In genomic region chr3:13626915-13627460, GRCh38 we compare ENCODE assay signal across 15 cellular contexts.
A peak's percentile ranks its signal among the peaks of the same experiment; 100 is the strongest.
DNase-seq lines count a peak whose midpoint lies in the region; ATAC-seq and TF ChIP-seq lines count a peak whose summit lies in the region.
"Had no signal": no experiment of that assay in that cellular context is flagged by ENCODE, and none has a peak within 500 bp of the region (broad histone marks: within the 10 kb centered on the region; RNA-seq: fewer than 3 reads in every experiment).

No MANE protein-coding gene starts in this region.

- H3K9ac ChIP-seq in neuronal stem cell (ENCODE audit: low read depth, low read length, poor library complexity) (no peak overlapping the region), Karpas-422 (ENCODE audit: low read length) (no peak overlapping the region)
- H3K9ac ChIP-seq: BLaER1 treated with 17β-estradiol and CSF1 and Interleukin-3, amounts not matched to agents 10 nM and 100 nM had no signal

- TF ChIP-seq CTCF in natural killer cell (IDR thresholded peaks at IDR 0.05), result no peak
- no peak for TF ChIP-seq CTCF in foreskin keratinocyte (conservative IDR thresholded peaks at IDR 0.05)
- no peak for TF ChIP-seq CTCF in WTC11 (IDR thresholded peaks at IDR 0.05)

- no peak overlapping the region for H3K4ac ChIP-seq in neuronal stem cell (ENCODE audit: low read length)

- H2BK12ac ChIP-seq in neuronal stem cell (ENCODE audit: low read length), result no peak overlapping the region

- H4K91ac ChIP-seq in neuronal stem cell (ENCODE audit: low read depth, low read length, poor library complexity), result no peak overlapping the region

- H3K27me3 ChIP-seq in foreskin keratinocyte (no peaks in the 10 kb centered on the region), neuronal stem cell (ENCODE audit: control insufficient read depth in 3 of 3, insufficient read depth in 3 of 3, low read depth in 1 of 3, low read length in 3 of 3) (no peaks in the 10 kb centered on the region), Karpas-422 (ENCODE audit: low read length) (no peaks in the 10 kb centered on the region)
- H3K27me3 ChIP-seq: BLaER1 treated with 17β-estradiol and CSF1 and Interleukin-3, amounts not matched to agents 10 nM and 100 nM had no signal

- H3K14ac ChIP-seq in neuronal stem cell (ENCODE audit: low read length), result no peak overlapping the region

- POLR2A ChIA-PET in WTC11 (lab: Charles Lee), result no interaction called here

- H3K4me3 ChIP-seq in neuronal stem cell (ENCODE audit: low read length in 2 of 2) (no peak overlapping the region), Karpas-422 (ENCODE audit: low read length) (no peak overlapping the region)
- H3K4me3 ChIP-seq: BLaER1 treated with 17β-estradiol and CSF1 and Interleukin-3, amounts not matched to agents 10 nM and 100 nM had no signal

- peak; percentile 28 for DNase-seq in natural killer cell treated with Interleukin-12 subunit alpha and Interleukin-12 subunit beta and Interleukin-15 and Interleukin-18, amount 100 ng/mL, for 72 hours (ENCODE audit: low spot score)
- DNase-seq in natural killer cell (no peak), foreskin keratinocyte (no peak), neuronal stem cell (ENCODE audit: low spot score) (no peak), Karpas-422 (no peak), WTC11 (ENCODE audit: low spot score) (no peak)
- DNase-seq: ACHN; Calu3; CD4-positive, CD25-positive, alpha-beta regulatory T cell; DMS 273 treated with DMSO at 0.1 percent for 48 hours; HCEC 1CT; HFFc6 had no signal

- H3K4me1 ChIP-seq in foreskin keratinocyte (peaks cover 12% of the 10 kb centered on the region), neuronal stem cell (ENCODE audit: control insufficient read depth in 2 of 2, insufficient read depth in 1 of 2, low read depth in 1 of 2, low read length in 2 of 2) (peaks cover 8 to 10% of the 10 kb centered on the region in 2 donors), Karpas-422 (ENCODE audit: low read length) (no peaks in the 10 kb centered on the region)

- peak overlapping the region; percentile 15 for H3K27ac ChIP-seq in foreskin keratinocyte
- H3K27ac ChIP-seq in neuronal stem cell (replicated peaks; ENCODE audit: low read length), result no peak overlapping the region
- H3K27ac ChIP-seq in Karpas-422 (ENCODE audit: low read length), result no peak overlapping the region
- H3K27ac ChIP-seq: BLaER1 treated with 17β-estradiol and CSF1 and Interleukin-3, amounts not matched to agents 10 nM and 100 nM; HL-60 had no signal

- H2BK5ac ChIP-seq in neuronal stem cell (ENCODE audit: low read length), result no peak overlapping the region

- H4K20me1 ChIP-seq in Karpas-422 (ENCODE audit: insufficient read depth, low read depth, low read length), result no peaks in the 10 kb centered on the region
- H4K20me1 ChIP-seq: BLaER1 treated with 17β-estradiol and CSF1 and Interleukin-3, amounts not matched to agents 10 nM and 100 nM had no signal

- no peaks in the 10 kb centered on the region for H3K79me2 ChIP-seq in Karpas-422 (ENCODE audit: low read length)

- ATAC-seq in natural killer cell treated with Interleukin-12 subunit alpha and Interleukin-12 subunit beta and Interleukin-15 and Interleukin-18, amount 100 ng/mL, for 72 hours, result no peak
- no peak for ATAC-seq in natural killer cell
- ATAC-seq in foreskin keratinocyte, result no peak
- no peak for ATAC-seq in WTC11
- no peak for ATAC-seq in HG02623 (IDR thresholded peaks at IDR 0.05; ENCODE audit: unreplicated experiment)

- CTCF ChIA-PET in WTC11 (lab: Charles Lee), result interaction anchor here (0.6 to 1.1 kb wide), 3 partner anchors 21 to 759 kb away, joined by 3 to 7 read pairs (median 5); no protein-coding TSS in a partner anchor

- no peaks in the 10 kb centered on the region for H3K27me3 Mint-ChIP-seq in natural killer cell treated with Interleukin-12 subunit alpha and Interleukin-12 subunit beta and Interleukin-15 and Interleukin-18, amount 100 ng/mL, for 72 hours
- no peaks in the 10 kb centered on the region for H3K27me3 Mint-ChIP-seq in natural killer cell (ENCODE audit: low read depth in 2 of 2)
- H3K27me3 Mint-ChIP-seq in WTC11 (ENCODE audit: low read depth), result no peaks in the 10 kb centered on the region
- H3K27me3 Mint-ChIP-seq: CD4-positive, CD25-positive, alpha-beta regulatory T cell had no signal

- H3K18ac ChIP-seq in neuronal stem cell (ENCODE audit: low read length), result no peak overlapping the region

- no peak overlapping the region for H2BK15ac ChIP-seq in neuronal stem cell (ENCODE audit: low read length)

- no peaks in the 10 kb centered on the region for H3K9me3 ChIP-seq in neuronal stem cell (replicated peaks in 1 of 2; ENCODE audit: control insufficient read depth in 2 of 2, insufficient read depth in 1 of 2, low read depth in 1 of 2, low read length in 2 of 2)
- no peaks in the 10 kb centered on the region for H3K9me3 ChIP-seq in Karpas-422 (ENCODE audit: low read length)
- H3K9me3 ChIP-seq: BLaER1 treated with 17β-estradiol and CSF1 and Interleukin-3, amounts not matched to agents 10 nM and 100 nM had no signal

- no peaks in the 10 kb centered on the region for H3K79me1 ChIP-seq in neuronal stem cell (ENCODE audit: low read depth, low read length)

- H4K8ac ChIP-seq in neuronal stem cell (ENCODE audit: low read depth, low read length), result no peak overlapping the region

- no peaks in the 10 kb centered on the region for H3K36me3 Mint-ChIP-seq in natural killer cell treated with Interleukin-12 subunit alpha and Interleukin-12 subunit beta and Interleukin-15 and Interleukin-18, amount 100 ng/mL, for 72 hours
- H3K36me3 Mint-ChIP-seq in natural killer cell, result no peaks in the 10 kb centered on the region
- no peaks in the 10 kb centered on the region for H3K36me3 Mint-ChIP-seq in WTC11
- H3K36me3 Mint-ChIP-seq: CD4-positive, CD25-positive, alpha-beta regulatory T cell had no signal

- H3K4me2 ChIP-seq in neuronal stem cell (ENCODE audit: insufficient read depth, low read length, poor library complexity, severe bottlenecking) (no peak overlapping the region), Karpas-422 (ENCODE audit: low read depth, low read length, poor library complexity, severe bottlenecking) (no peak overlapping the region)
- H3K4me2 ChIP-seq: BLaER1 treated with 17β-estradiol and CSF1 and Interleukin-3, amounts not matched to agents 10 nM and 100 nM had no signal

- H3K4me1 Mint-ChIP-seq in natural killer cell treated with Interleukin-12 subunit alpha and Interleukin-12 subunit beta and Interleukin-15 and Interleukin-18, amount 100 ng/mL, for 72 hours (ENCODE audit: low read depth in 2 of 2), result peaks cover 7% of the 10 kb centered on the region in 2 donors
- H3K4me1 Mint-ChIP-seq in natural killer cell (peaks cover under 1 to 2% of the 10 kb centered on the region in 2 donors), WTC11 (no peaks in the 10 kb centered on the region)
- H3K4me1 Mint-ChIP-seq: CD4-positive, CD25-positive, alpha-beta regulatory T cell had no signal

- no peak overlapping the region for H2AFZ ChIP-seq in neuronal stem cell (ENCODE audit: low read length)
- H2AFZ ChIP-seq in Karpas-422 (ENCODE audit: low read length), result no peak overlapping the region

- H3K9me2 ChIP-seq in Karpas-422 (replicated peaks; ENCODE audit: insufficient read depth, low read length), result no peaks in the 10 kb centered on the region

- no CpG with 5 or more reads among the region's 9 CpGs for WGBS in neuronal stem cell (ENCODE audit: extremely low coverage in 2 of 2, insufficient read length in 2 of 2, insufficient replicate concordance in 1 of 2), 2 donors

- no peak overlapping the region for H3K4me3 Mint-ChIP-seq in natural killer cell treated with Interleukin-12 subunit alpha and Interleukin-12 subunit beta and Interleukin-15 and Interleukin-18, amount 100 ng/mL, for 72 hours
- H3K4me3 Mint-ChIP-seq in natural killer cell, result no peak overlapping the region
- H3K4me3 Mint-ChIP-seq in WTC11, result no peak overlapping the region
- H3K4me3 Mint-ChIP-seq: HFFc6 had no signal

- no peak overlapping the region for H3K23ac ChIP-seq in neuronal stem cell (ENCODE audit: low read depth, low read length, poor library complexity)

- no peaks in the 10 kb centered on the region for H3K36me3 ChIP-seq in neuronal stem cell (replicated peaks in 1 of 2; ENCODE audit: control insufficient read depth in 2 of 2, insufficient read depth in 2 of 2, low read length in 2 of 2)
- no peaks in the 10 kb centered on the region for H3K36me3 ChIP-seq in Karpas-422 (ENCODE audit: insufficient read depth, low read length)
- H3K36me3 ChIP-seq: BLaER1 treated with 17β-estradiol and CSF1 and Interleukin-3, amounts not matched to agents 10 nM and 100 nM had no signal

- intact Hi-C loops in natural killer cell (cut with micrococcal nuclease), result no loop called here

- no peaks in the 10 kb centered on the region for H3K9me3 Mint-ChIP-seq in natural killer cell treated with Interleukin-12 subunit alpha and Interleukin-12 subunit beta and Interleukin-15 and Interleukin-18, amount 100 ng/mL, for 72 hours
- H3K9me3 Mint-ChIP-seq in natural killer cell (no peaks in the 10 kb centered on the region), WTC11 (no peaks in the 10 kb centered on the region)
- H3K9me3 Mint-ChIP-seq: HFFc6 had no signal

- no peak overlapping the region for H3K27ac Mint-ChIP-seq in natural killer cell treated with Interleukin-12 subunit alpha and Interleukin-12 subunit beta and Interleukin-15 and Interleukin-18, amount 100 ng/mL, for 72 hours
- H3K27ac Mint-ChIP-seq in natural killer cell (no peak overlapping the region), WTC11 (no peak overlapping the region)
- H3K27ac Mint-ChIP-seq: CD4-positive, CD25-positive, alpha-beta regulatory T cell; HFFc6 had no signal

- no peak overlapping the region for H2BK120ac ChIP-seq in neuronal stem cell (ENCODE audit: low read depth, low read length)

- H2AK5ac ChIP-seq in neuronal stem cell (ENCODE audit: low read depth, low read length), result peak overlapping the region; percentile 67

TF ChIP-seq in WTC11, 78 proteins besides CTCF, POLR2A, EP300 and RAD21 (continues in another document):
- TF ChIP-seq USF2 (CRISPR knock-in tag; IDR thresholded peaks at IDR 0.05) (no peak), GRHL2 (CRISPR knock-in tag; IDR thresholded peaks at IDR 0.05; ENCODE audit: insufficient replicate concordance, severe bottlenecking) (no peak), GABPB1 (CRISPR knock-in tag; IDR thresholded peaks at IDR 0.05) (no peak), JAZF1 (CRISPR knock-in tag; IDR thresholded peaks at IDR 0.05) (no peak), KAT7 (CRISPR knock-in tag; IDR thresholded peaks at IDR 0.05; ENCODE audit: borderline replicate concordance) (no peak)
- TF ChIP-seq, protein P1, sequence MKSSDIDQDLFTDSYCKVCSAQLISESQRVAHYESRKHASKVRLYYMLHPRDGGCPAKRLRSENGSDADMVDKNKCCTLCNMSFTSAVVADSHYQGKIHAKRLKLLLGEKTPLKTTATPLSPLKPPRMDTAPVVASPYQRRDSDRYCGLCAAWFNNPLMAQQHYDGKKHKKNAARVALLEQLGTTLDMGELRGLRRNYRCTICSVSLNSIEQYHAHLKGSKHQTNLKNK (CRISPR knock-in tag; IDR thresholded peaks at IDR 0.05), result no peak
